Comparison of ENCODE assay signal across 18 cellular contexts in the genomic region with DNA sequence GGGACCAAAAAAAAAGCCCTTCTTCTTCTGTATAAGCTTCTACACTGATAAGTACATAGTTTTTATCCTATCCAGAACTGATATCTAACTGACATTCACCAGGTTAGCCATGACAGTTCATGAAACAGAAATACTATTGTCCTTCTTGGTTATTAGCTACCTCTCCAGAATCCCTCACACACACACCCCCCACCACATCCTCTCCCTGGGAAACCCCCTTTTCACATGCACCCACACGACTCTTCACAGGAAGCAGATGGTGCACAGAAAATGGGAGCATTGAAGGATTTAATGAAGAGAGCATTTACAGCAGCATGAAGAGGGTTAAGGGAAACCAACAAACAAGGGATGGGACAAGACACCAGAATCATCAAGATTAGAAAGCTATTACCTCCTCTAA.
A peak's percentile ranks its signal among the peaks of the same experiment; 100 is the strongest.
DNase-seq lines count a peak whose midpoint lies in the region; ATAC-seq and TF ChIP-seq lines count a peak whose summit lies in the region.
"Had no signal": no experiment of that assay in that cellular context is flagged by ENCODE, and none has a peak within 500 bp of the region (broad histone marks: within the 10 kb centered on the region; RNA-seq: fewer than 3 reads in every experiment).

No MANE protein-coding gene starts in this region.

- H3K27me3 ChIP-seq in GM06990 (replicated peaks; ENCODE audit: control insufficient read depth, insufficient read depth, low read length) = no peaks in the 10 kb centered on the region
- H3K27me3 ChIP-seq in Peyer's patch = no peaks in the 10 kb centered on the region
- H3K27me3 ChIP-seq in BE2C = no peaks in the 10 kb centered on the region
- H3K27me3 ChIP-seq: cardiac muscle cell, tibial nerve had no signal

- no peaks in the 10 kb centered on the region for H3K9me3 ChIP-seq in Peyer's patch
- H3K9me3 ChIP-seq in BE2C = no peaks in the 10 kb centered on the region
- H3K9me3 ChIP-seq: A549, tibial nerve had no signal

- DNase-seq in GM06990 (ENCODE audit: extremely low read depth, insufficient read length) = peak; percentile 13
- no peak for DNase-seq in Peyer's patch
- no peak for DNase-seq in BE2C
- no peak for DNase-seq in retina
- DNase-seq: activated CD4-positive, alpha-beta T cell treated with anti-CD3 and anti-CD28 coated beads, Interleukin-2, amount 50 U/mL, for 4 hours; CD4-positive, alpha-beta T cell; effector memory CD8-positive, alpha-beta T cell; left cardiac atrium; NCI-H2081; NCI-H524 treated with DMSO at 0.1 percent for 48 hours had no signal

- H3K4me1 ChIP-seq in Peyer's patch (no peaks in the 10 kb centered on the region), BE2C (no peaks in the 10 kb centered on the region)
- H3K4me1 ChIP-seq: A549 had no signal

- ATAC-seq in GM19025 (IDR thresholded peaks at IDR 0.05; ENCODE audit: low read depth, unreplicated experiment) (peak; percentile 43), HG02623 (IDR thresholded peaks at IDR 0.05; ENCODE audit: unreplicated experiment) (peak; percentile 76), HG03354 (IDR thresholded peaks at IDR 0.05; ENCODE audit: poor library complexity, severe bottlenecking, unreplicated experiment) (peak; percentile 62), GM21717 (IDR thresholded peaks at IDR 0.05; ENCODE audit: unreplicated experiment) (no peak)
- ATAC-seq: A549; effector memory CD8-positive, alpha-beta T cell; left cardiac atrium had no signal

- TF ChIP-seq POLR2A in Peyer's patch (IDR thresholded peaks at IDR 0.05) = no peak

- no peak for TF ChIP-seq CTCF in GM06990 (IDR thresholded peaks at IDR 0.05; ENCODE audit: insufficient read depth, low read length, poor library complexity, severe bottlenecking)
- no peak for TF ChIP-seq CTCF in Peyer's patch (IDR thresholded peaks at IDR 0.05)
- no peak for TF ChIP-seq CTCF in BE2C (IDR thresholded peaks at IDR 0.05; ENCODE audit: low read depth, low read length)

- H3K4me3 ChIP-seq in GM06990 (replicated peaks; ENCODE audit: low read depth, low read length) (no peak overlapping the region), Peyer's patch (no peak overlapping the region), BE2C (ENCODE audit: low read depth, low read length) (no peak overlapping the region)
- H3K4me3 ChIP-seq: A549, cardiac muscle cell, skin epidermis, tibial nerve had no signal

- H3K36me3 ChIP-seq in GM06990 (ENCODE audit: control insufficient read depth, insufficient read depth, low read length) (no peaks in the 10 kb centered on the region), Peyer's patch (no peaks in the 10 kb centered on the region), BE2C (no peaks in the 10 kb centered on the region)
- H3K36me3 ChIP-seq: cardiac muscle cell, tibial nerve had no signal

- no peak overlapping the region for H3K27ac ChIP-seq in Peyer's patch
- H3K27ac ChIP-seq: A549, cardiac muscle cell, skin epidermis, tibial nerve had no signal
